In genomic region chr11:102589047-102589459, GRCh38 we compare ENCODE assay signal across 12 cellular contexts. TPM values are rescaled to one million over a fixed set of nuclear protein-coding genes. Genes with fewer than 3 reads are reported as not detected.
DNase-seq lines count a peak whose midpoint lies in the region; ATAC-seq and TF ChIP-seq lines count a peak whose summit lies in the region.
"Had no signal": no experiment of that assay in that cellular context is flagged by ENCODE, and none has a peak within 500 bp of the region (broad histone marks: within the 10 kb centered on the region; RNA-seq: fewer than 3 reads in every experiment).

No MANE protein-coding gene starts in this region.

- TF ChIP-seq CTCF in foreskin fibroblast (IDR thresholded peaks at IDR 0.05; ENCODE audit: low read depth, low read length) = no peak

- CTCF ChIA-PET in activated CD8-positive, alpha-beta memory T cell treated with anti-CD3 and anti-CD28 coated beads, Interleukin-2, amount 10 ng/mL, durations not matched to agents 7 days and 5 days (lab: Charles Lee) = interaction anchor here (1.5 to 1.9 kb wide), 2 partner anchors 31 to 77 kb away, joined by 4 read pairs; no protein-coding TSS in a partner anchor

- DNase-seq in activated CD8-positive, alpha-beta memory T cell treated with anti-CD3 and anti-CD28 coated beads, Interleukin-2, amount 10 ng/mL, durations not matched to agents 7 days and 5 days = no peak
- no peak for DNase-seq in activated CD8-positive, alpha-beta memory T cell treated with anti-CD3 and anti-CD28 coated beads for 24 hours
- DNase-seq in KBM-7 = peak; percentile 60
- DNase-seq in stimulated activated CD8-positive, alpha-beta memory T cell treated with anti-CD3 and anti-CD28 coated beads, Interleukin-4, amount 100 ng/mL, for 48 hours = peak; percentile 49
- no peak for DNase-seq in D341Med (ENCODE audit: low spot score)
- no peak for DNase-seq in foreskin fibroblast
- no peak for DNase-seq in SIG-M5 (lab: John Stamatoyannopoulos, UW)
- DNase-seq: activated CD4-positive, CD25-positive, alpha-beta regulatory T cell; colonic mucosa; NCI-H2171 treated with DMSO at 0.1 percent for 48 hours; uterus had no signal

- peak; percentile 60 for ATAC-seq in activated CD8-positive, alpha-beta memory T cell treated with anti-CD3 and anti-CD28 coated beads, Interleukin-2, amount 10 ng/mL, durations not matched to agents 7 days and 5 days
- peak; percentile 64 for ATAC-seq in HG02588 (IDR thresholded peaks at IDR 0.05; ENCODE audit: unreplicated experiment)

- no peak overlapping the region for H3K27ac Mint-ChIP-seq in activated CD8-positive, alpha-beta memory T cell treated with anti-CD3 and anti-CD28 coated beads, Interleukin-2, amount 10 ng/mL, durations not matched to agents 7 days and 5 days

- peaks cover 5% of the 10 kb centered on the region for H3K36me3 Mint-ChIP-seq in activated CD8-positive, alpha-beta memory T cell treated with anti-CD3 and anti-CD28 coated beads, Interleukin-2, amount 10 ng/mL, durations not matched to agents 7 days and 5 days

- no peaks in the 10 kb centered on the region for H3K9me3 Mint-ChIP-seq in activated CD8-positive, alpha-beta memory T cell treated with anti-CD3 and anti-CD28 coated beads, Interleukin-2, amount 10 ng/mL, durations not matched to agents 7 days and 5 days (ENCODE audit: low read depth)

- peaks cover 10% of the 10 kb centered on the region for H3K4me1 Mint-ChIP-seq in activated CD8-positive, alpha-beta memory T cell treated with anti-CD3 and anti-CD28 coated beads, Interleukin-2, amount 10 ng/mL, durations not matched to agents 7 days and 5 days

- H3K27me3 Mint-ChIP-seq in activated CD8-positive, alpha-beta memory T cell treated with anti-CD3 and anti-CD28 coated beads, Interleukin-2, amount 10 ng/mL, durations not matched to agents 7 days and 5 days = no peaks in the 10 kb centered on the region

- in situ Hi-C loops in KBM-7 (cut with MboI; ENCODE audit: low pct_unique_long_range_greater_than_20kb, low sequenced_read_pairs) = no loop called here

- H3K4me3 Mint-ChIP-seq in activated CD8-positive, alpha-beta memory T cell treated with anti-CD3 and anti-CD28 coated beads, Interleukin-2, amount 10 ng/mL, durations not matched to agents 7 days and 5 days = no peak overlapping the region

- no peak overlapping the region for H3K4me3 ChIP-seq in foreskin fibroblast (ENCODE audit: low read depth in 1 of 2, low read length in 2 of 2)
- H3K4me3 ChIP-seq: colonic mucosa, uterus had no signal

RNA-seq across cellular contexts. Expression of gene MMP20, which starts 36.1 kb away (rescaled TPM):
- not detected for total RNA-seq in activated CD8-positive, alpha-beta memory T cell treated with anti-CD3 and anti-CD28 coated beads, Interleukin-2, amount 10 ng/mL, durations not matched to agents 7 days and 5 days
- total RNA-seq: colonic mucosa, uterus had no signal

RNA-seq across cellular contexts. Expression of gene MMP7, which starts 58.5 kb away (rescaled TPM):
- not detected for total RNA-seq in activated CD8-positive, alpha-beta memory T cell treated with anti-CD3 and anti-CD28 coated beads, Interleukin-2, amount 10 ng/mL, durations not matched to agents 7 days and 5 days

Comparison
In these comparisons a context has a peak if more than half of its experiments do, and no peak if none do; other contexts are left out.
1. DNase-seq: peak in KBM-7 (single experiment) and stimulated activated CD8-positive, alpha-beta memory T cell treated with anti-CD3 and anti-CD28 coated beads, Interleukin-4, amount 100 ng/mL, for 48 hours (single experiment); none in activated CD8-positive, alpha-beta memory T cell treated with anti-CD3 and anti-CD28 coated beads, Interleukin-2, amount 10 ng/mL, durations not matched to agents 7 days and 5 days (single experiment), activated CD8-positive, alpha-beta memory T cell treated with anti-CD3 and anti-CD28 coated beads for 24 hours (single experiment), D341Med (single experiment), foreskin fibroblast (0 of 2) and SIG-M5 (single experiment).